ENCODE assay signal across 1 cellular context in the genomic region with DNA sequence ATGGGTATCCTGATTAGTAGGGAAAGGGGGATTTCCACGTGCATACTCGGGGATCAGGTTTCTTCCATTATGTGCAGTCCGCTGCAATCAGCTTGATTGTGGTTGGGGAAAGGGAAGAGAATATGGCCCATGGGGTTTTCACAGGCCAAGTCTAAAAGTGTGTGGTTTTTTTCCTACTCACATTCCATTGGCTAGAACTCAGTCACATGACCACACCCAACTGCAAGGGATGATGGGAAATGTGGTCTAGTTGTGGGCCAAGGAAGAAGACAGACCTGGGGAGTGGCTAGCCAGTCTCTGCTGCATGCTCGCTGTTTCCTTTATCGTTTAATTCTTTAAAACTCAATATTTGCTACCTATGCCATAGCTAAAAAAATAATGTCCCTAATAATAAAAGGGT.
TF ChIP-seq lines count a peak whose summit lies in the region.

No MANE protein-coding gene starts in this region.

TF ChIP-seq in HepG2, 621 proteins besides CTCF, POLR2A, EP300 and RAD21 (continued from another document):
- TF ChIP-seq, protein P1, sequence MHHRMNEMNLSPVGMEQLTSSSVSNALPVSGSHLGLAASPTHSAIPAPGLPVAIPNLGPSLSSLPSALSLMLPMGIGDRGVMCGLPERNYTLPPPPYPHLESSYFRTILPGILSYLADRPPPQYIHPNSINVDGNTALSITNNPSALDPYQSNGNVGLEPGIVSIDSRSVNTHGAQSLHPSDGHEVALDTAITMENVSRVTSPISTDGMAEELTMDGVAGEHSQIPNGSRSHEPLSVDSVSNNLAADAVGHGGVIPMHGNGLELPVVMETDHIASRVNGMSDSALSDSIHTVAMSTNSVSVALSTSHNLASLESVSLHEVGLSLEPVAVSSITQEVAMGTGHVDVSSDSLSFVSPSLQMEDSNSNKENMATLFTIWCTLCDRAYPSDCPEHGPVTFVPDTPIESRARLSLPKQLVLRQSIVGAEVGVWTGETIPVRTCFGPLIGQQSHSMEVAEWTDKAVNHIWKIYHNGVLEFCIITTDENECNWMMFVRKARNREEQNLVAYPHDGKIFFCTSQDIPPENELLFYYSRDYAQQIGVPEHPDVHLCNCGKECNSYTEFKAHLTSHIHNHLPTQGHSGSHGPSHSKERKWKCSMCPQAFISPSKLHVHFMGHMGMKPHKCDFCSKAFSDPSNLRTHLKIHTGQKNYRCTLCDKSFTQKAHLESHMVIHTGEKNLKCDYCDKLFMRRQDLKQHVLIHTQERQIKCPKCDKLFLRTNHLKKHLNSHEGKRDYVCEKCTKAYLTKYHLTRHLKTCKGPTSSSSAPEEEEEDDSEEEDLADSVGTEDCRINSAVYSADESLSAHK (CRISPR knock-in tag; IDR thresholded peaks at IDR 0.05; ENCODE audit: borderline replicate concordance): no peak
- TF ChIP-seq NFYC (CRISPR knock-in tag; IDR thresholded peaks at IDR 0.05) (peak; percentile 64; the same call in 1 of the 2 replicates), ZNF550 (CRISPR knock-in tag; IDR thresholded peaks at IDR 0.05; ENCODE audit: borderline replicate concordance) (no peak), ZNF75D (CRISPR knock-in tag; IDR thresholded peaks at IDR 0.05; ENCODE audit: borderline replicate concordance) (no peak), EHMT2 (IDR thresholded peaks at IDR 0.05; ENCODE audit: borderline replicate concordance, low read depth, low read length) (no peak), ZNF383 (CRISPR knock-in tag; IDR thresholded peaks at IDR 0.05; ENCODE audit: borderline replicate concordance) (no peak), NFYB (CRISPR knock-in tag; IDR thresholded peaks at IDR 0.05) (peak; percentile 51; the same call in 1 of the 2 replicates), SRF (IDR thresholded peaks at IDR 0.05; ENCODE audit: low read depth, low read length) (no peak)
- TF ChIP-seq, protein P2, sequence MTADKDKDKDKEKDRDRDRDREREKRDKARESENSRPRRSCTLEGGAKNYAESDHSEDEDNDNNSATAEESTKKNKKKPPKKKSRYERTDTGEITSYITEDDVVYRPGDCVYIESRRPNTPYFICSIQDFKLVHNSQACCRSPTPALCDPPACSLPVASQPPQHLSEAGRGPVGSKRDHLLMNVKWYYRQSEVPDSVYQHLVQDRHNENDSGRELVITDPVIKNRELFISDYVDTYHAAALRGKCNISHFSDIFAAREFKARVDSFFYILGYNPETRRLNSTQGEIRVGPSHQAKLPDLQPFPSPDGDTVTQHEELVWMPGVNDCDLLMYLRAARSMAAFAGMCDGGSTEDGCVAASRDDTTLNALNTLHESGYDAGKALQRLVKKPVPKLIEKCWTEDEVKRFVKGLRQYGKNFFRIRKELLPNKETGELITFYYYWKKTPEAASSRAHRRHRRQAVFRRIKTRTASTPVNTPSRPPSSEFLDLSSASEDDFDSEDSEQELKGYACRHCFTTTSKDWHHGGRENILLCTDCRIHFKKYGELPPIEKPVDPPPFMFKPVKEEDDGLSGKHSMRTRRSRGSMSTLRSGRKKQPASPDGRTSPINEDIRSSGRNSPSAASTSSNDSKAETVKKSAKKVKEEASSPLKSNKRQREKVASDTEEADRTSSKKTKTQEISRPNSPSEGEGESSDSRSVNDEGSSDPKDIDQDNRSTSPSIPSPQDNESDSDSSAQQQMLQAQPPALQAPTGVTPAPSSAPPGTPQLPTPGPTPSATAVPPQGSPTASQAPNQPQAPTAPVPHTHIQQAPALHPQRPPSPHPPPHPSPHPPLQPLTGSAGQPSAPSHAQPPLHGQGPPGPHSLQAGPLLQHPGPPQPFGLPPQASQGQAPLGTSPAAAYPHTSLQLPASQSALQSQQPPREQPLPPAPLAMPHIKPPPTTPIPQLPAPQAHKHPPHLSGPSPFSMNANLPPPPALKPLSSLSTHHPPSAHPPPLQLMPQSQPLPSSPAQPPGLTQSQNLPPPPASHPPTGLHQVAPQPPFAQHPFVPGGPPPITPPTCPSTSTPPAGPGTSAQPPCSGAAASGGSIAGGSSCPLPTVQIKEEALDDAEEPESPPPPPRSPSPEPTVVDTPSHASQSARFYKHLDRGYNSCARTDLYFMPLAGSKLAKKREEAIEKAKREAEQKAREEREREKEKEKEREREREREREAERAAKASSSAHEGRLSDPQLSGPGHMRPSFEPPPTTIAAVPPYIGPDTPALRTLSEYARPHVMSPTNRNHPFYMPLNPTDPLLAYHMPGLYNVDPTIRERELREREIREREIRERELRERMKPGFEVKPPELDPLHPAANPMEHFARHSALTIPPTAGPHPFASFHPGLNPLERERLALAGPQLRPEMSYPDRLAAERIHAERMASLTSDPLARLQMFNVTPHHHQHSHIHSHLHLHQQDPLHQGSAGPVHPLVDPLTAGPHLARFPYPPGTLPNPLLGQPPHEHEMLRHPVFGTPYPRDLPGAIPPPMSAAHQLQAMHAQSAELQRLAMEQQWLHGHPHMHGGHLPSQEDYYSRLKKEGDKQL (CRISPR knock-in tag; IDR thresholded peaks at IDR 0.05; ENCODE audit: low read depth): no peak
